Comparison of ENCODE assay signal across 2 cellular contexts in the genomic region with DNA sequence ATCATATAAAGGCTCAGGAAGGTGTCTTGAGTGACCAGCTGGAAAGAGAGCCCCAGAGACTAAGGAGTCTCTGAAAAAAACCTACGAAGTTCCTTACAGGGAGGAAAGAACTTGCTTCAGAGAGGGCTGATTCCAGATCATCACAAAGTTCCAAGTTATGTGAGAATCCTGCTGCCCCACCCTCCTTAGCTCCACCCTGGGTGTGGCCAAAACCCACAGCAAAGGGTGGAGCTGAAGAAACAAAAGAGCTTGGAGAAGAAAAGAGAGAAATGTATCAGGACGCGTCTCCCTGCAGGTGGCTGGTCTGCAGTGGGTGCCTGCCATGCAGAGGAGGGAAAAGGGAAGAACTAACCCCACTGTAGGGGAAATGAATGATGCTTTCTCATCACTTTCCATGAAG.
TF ChIP-seq lines count a peak whose summit lies in the region.

No MANE protein-coding gene starts in this region.

TF ChIP-seq in A549, 52 proteins besides CTCF, POLR2A, EP300 and RAD21 (continued from another document):
- TF ChIP-seq, protein P1, sequence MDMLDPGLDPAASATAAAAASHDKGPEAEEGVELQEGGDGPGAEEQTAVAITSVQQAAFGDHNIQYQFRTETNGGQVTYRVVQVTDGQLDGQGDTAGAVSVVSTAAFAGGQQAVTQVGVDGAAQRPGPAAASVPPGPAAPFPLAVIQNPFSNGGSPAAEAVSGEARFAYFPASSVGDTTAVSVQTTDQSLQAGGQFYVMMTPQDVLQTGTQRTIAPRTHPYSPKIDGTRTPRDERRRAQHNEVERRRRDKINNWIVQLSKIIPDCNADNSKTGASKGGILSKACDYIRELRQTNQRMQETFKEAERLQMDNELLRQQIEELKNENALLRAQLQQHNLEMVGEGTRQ (IDR thresholded peaks at IDR 0.05), result no peak
- TF ChIP-seq TP53 (CRISPR knock-in tag; IDR thresholded peaks at IDR 0.05) (no peak), SMC3 (IDR thresholded peaks at IDR 0.05) (no peak), FOSB (CRISPR knock-in tag; IDR thresholded peaks at IDR 0.05) (no peak)

TF ChIP-seq in HCT116, 20 proteins besides CTCF, POLR2A, EP300 and RAD21 (continued from another document):
- TF ChIP-seq, protein P2, sequence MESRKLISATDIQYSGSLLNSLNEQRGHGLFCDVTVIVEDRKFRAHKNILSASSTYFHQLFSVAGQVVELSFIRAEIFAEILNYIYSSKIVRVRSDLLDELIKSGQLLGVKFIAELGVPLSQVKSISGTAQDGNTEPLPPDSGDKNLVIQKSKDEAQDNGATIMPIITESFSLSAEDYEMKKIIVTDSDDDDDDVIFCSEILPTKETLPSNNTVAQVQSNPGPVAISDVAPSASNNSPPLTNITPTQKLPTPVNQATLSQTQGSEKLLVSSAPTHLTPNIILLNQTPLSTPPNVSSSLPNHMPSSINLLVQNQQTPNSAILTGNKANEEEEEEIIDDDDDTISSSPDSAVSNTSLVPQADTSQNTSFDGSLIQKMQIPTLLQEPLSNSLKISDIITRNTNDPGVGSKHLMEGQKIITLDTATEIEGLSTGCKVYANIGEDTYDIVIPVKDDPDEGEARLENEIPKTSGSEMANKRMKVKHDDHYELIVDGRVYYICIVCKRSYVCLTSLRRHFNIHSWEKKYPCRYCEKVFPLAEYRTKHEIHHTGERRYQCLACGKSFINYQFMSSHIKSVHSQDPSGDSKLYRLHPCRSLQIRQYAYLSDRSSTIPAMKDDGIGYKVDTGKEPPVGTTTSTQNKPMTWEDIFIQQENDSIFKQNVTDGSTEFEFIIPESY (IDR thresholded peaks at IDR 0.05; ENCODE audit: extremely low read depth, insufficient replicate concordance, low read length), result no peak
- TF ChIP-seq, protein P3, sequence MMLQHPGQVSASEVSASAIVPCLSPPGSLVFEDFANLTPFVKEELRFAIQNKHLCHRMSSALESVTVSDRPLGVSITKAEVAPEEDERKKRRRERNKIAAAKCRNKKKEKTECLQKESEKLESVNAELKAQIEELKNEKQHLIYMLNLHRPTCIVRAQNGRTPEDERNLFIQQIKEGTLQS (IDR thresholded peaks at IDR 0.05), result no peak
- no peak for TF ChIP-seq POLR2AphosphoS5 (IDR thresholded peaks at IDR 0.05; ENCODE audit: low read depth, low read length)
- no peak for TF ChIP-seq TCF7L2 (IDR thresholded peaks at IDR 0.05; ENCODE audit: borderline replicate concordance, extremely low read depth, insufficient read depth, insufficient read length)
- TF ChIP-seq ELF1 (IDR thresholded peaks at IDR 0.05; ENCODE audit: borderline replicate concordance, low read depth), result no peak
- TF ChIP-seq SP1 (IDR thresholded peaks at IDR 0.05; ENCODE audit: low read depth), result no peak
- no peak for TF ChIP-seq YY1 (IDR thresholded peaks at IDR 0.05; ENCODE audit: extremely low read depth, insufficient replicate concordance, low read depth, low read length)
- no peak for TF ChIP-seq CEBPB (IDR thresholded peaks at IDR 0.05; ENCODE audit: low read depth)
- no peak for TF ChIP-seq EZH2 (IDR thresholded peaks at IDR 0.05)
- no peak for TF ChIP-seq JUND (IDR thresholded peaks at IDR 0.05)
- TF ChIP-seq EGR1 (IDR thresholded peaks at IDR 0.05; ENCODE audit: low read depth), result no peak
- TF ChIP-seq, protein P4, sequence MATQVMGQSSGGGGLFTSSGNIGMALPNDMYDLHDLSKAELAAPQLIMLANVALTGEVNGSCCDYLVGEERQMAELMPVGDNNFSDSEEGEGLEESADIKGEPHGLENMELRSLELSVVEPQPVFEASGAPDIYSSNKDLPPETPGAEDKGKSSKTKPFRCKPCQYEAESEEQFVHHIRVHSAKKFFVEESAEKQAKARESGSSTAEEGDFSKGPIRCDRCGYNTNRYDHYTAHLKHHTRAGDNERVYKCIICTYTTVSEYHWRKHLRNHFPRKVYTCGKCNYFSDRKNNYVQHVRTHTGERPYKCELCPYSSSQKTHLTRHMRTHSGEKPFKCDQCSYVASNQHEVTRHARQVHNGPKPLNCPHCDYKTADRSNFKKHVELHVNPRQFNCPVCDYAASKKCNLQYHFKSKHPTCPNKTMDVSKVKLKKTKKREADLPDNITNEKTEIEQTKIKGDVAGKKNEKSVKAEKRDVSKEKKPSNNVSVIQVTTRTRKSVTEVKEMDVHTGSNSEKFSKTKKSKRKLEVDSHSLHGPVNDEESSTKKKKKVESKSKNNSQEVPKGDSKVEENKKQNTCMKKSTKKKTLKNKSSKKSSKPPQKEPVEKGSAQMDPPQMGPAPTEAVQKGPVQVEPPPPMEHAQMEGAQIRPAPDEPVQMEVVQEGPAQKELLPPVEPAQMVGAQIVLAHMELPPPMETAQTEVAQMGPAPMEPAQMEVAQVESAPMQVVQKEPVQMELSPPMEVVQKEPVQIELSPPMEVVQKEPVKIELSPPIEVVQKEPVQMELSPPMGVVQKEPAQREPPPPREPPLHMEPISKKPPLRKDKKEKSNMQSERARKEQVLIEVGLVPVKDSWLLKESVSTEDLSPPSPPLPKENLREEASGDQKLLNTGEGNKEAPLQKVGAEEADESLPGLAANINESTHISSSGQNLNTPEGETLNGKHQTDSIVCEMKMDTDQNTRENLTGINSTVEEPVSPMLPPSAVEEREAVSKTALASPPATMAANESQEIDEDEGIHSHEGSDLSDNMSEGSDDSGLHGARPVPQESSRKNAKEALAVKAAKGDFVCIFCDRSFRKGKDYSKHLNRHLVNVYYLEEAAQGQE (IDR thresholded peaks at IDR 0.05; ENCODE audit: low read depth), result no peak
- no peak for TF ChIP-seq SRF (IDR thresholded peaks at IDR 0.05; ENCODE audit: low read depth)
TF ChIP-seq in HCT116: peak in this region for 0.
